In genomic region chr2:148490840-148491439, GRCh38 we compare ENCODE assay signal across 22 cellular contexts.
"Had no signal": no experiment of that assay in that cellular context is flagged by ENCODE, and none has a peak within 500 bp of the region (broad histone marks: within the 10 kb centered on the region; RNA-seq: fewer than 3 reads in every experiment).

No MANE protein-coding gene starts in this region.

- FAIRE-seq: endometrium had no signal

- H3K4me1 Mint-ChIP-seq: central memory CD8-positive, alpha-beta T cell had no signal

- DNase-seq: dermis blood vessel endothelial cell; effector memory CD8-positive, alpha-beta T cell; gastrocnemius medialis; head of caudate nucleus; left cardiac atrium; mesenchymal stem cell; midbrain; naive thymus-derived CD4-positive, alpha-beta T cell; nephron progenitor cell; nucleus accumbens; psoas muscle; right cardiac atrium; sigmoid colon; stimulated activated CD4-positive, alpha-beta T cell treated with anti-CD3 and anti-CD28 coated beads, Interleukin-2, amount 100 ng/mL, for 48 hours; stimulated activated naive B cell treated with anti-CD40 and anti-IgM and Interleukin-4, amounts not matched to agents 10 μg/mL and 1 μg/mL and 100 μg/mL, for 72 hours; transverse colon; uterus had no signal

- ATAC-seq: effector memory CD8-positive, alpha-beta T cell; gastrocnemius medialis; left cardiac atrium; left lung; naive thymus-derived CD4-positive, alpha-beta T cell; psoas muscle; right cardiac atrium; stimulated activated naive B cell treated with anti-CD40 and anti-IgM and Interleukin-4, amounts not matched to agents 10 μg/mL and 1 μg/mL and 100 μg/mL, for 72 hours had no signal

- H3K4me3 Mint-ChIP-seq: central memory CD8-positive, alpha-beta T cell; effector memory CD8-positive, alpha-beta T cell; naive thymus-derived CD4-positive, alpha-beta T cell; nephron progenitor cell; stimulated activated naive B cell treated with anti-CD40 and anti-IgM and Interleukin-4, amounts not matched to agents 10 μg/mL and 1 μg/mL and 100 μg/mL, for 72 hours; stimulated activated naive CD8-positive, alpha-beta T cell treated with anti-CD3 and anti-CD28 coated beads, Interleukin-15, Interleukin-2, amounts not matched to agents 100 ng/mL and 50 ng/mL, for 24 hours had no signal

- H3K27me3 Mint-ChIP-seq: central memory CD8-positive, alpha-beta T cell; effector memory CD8-positive, alpha-beta T cell; naive thymus-derived CD4-positive, alpha-beta T cell; stimulated activated naive B cell treated with anti-CD40 and anti-IgM and Interleukin-4, amounts not matched to agents 10 μg/mL and 1 μg/mL and 100 μg/mL, for 72 hours; stimulated activated naive CD8-positive, alpha-beta T cell treated with anti-CD3 and anti-CD28 coated beads, Interleukin-15, Interleukin-2, amounts not matched to agents 100 ng/mL and 50 ng/mL, for 24 hours had no signal

- H3K27ac Mint-ChIP-seq: naive thymus-derived CD4-positive, alpha-beta T cell; nephron progenitor cell; stimulated activated naive B cell treated with anti-CD40 and anti-IgM and Interleukin-4, amounts not matched to agents 10 μg/mL and 1 μg/mL and 100 μg/mL, for 72 hours; stimulated activated naive CD8-positive, alpha-beta T cell treated with anti-CD3 and anti-CD28 coated beads, Interleukin-15, Interleukin-2, amounts not matched to agents 100 ng/mL and 50 ng/mL, for 24 hours had no signal

- H3K27ac ChIP-seq: coronary artery, gastrocnemius medialis, left lung, psoas muscle, sigmoid colon, transverse colon, uterus had no signal

- H3K9me3 ChIP-seq: gastrocnemius medialis, left lung, psoas muscle, sigmoid colon, transverse colon, uterus had no signal

- H3K36me3 ChIP-seq: gastrocnemius medialis, left lung, transverse colon, uterus had no signal

- H3K4me1 ChIP-seq: gastrocnemius medialis, left lung, psoas muscle, sigmoid colon, transverse colon, uterus had no signal

- H3K27me3 ChIP-seq: gastrocnemius medialis, left lung, sigmoid colon, transverse colon, uterus had no signal

- H3K4me3 ChIP-seq: coronary artery, gastrocnemius medialis, left lung, psoas muscle, sigmoid colon, transverse colon, uterus had no signal

- H3K9me3 Mint-ChIP-seq: central memory CD8-positive, alpha-beta T cell; effector memory CD8-positive, alpha-beta T cell; naive thymus-derived CD4-positive, alpha-beta T cell; nephron progenitor cell; stimulated activated naive B cell treated with anti-CD40 and anti-IgM and Interleukin-4, amounts not matched to agents 10 μg/mL and 1 μg/mL and 100 μg/mL, for 72 hours; stimulated activated naive CD8-positive, alpha-beta T cell treated with anti-CD3 and anti-CD28 coated beads, Interleukin-15, Interleukin-2, amounts not matched to agents 100 ng/mL and 50 ng/mL, for 24 hours had no signal
